ENCODE assay signal across 1 cellular context in the genomic region with DNA sequence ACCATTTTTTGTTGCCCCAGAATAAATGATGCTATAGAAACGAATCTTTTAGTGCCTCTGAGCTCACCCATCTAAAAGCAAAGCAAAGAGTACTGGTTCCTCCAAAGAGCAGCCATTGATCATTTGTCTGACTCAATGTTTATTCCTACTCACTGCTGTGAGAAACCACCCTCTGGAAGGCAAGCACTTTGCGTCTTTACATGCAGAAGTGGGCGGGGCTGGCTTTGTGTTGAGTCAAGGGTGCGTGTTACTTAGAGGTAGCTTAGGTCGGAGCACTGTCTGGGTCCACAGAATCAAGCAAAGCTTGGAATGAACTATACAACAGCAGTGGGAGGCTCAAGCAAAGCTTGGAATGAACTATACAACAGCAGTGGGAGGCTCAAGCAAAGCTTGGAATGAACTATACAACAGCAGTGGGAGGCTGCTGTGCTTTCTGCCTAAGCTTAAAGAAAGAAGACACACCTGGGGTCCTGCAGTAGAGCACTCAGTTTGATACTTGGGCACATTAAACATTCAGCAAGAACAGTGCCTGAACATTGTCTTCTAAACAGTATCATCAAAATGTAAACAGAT.
TF ChIP-seq lines count a peak whose summit lies in the region.

No MANE protein-coding gene starts in this region.

TF ChIP-seq in WTC11, 78 proteins besides CTCF, POLR2A, EP300 and RAD21 (continued from another document):
- TF ChIP-seq, protein P1, sequence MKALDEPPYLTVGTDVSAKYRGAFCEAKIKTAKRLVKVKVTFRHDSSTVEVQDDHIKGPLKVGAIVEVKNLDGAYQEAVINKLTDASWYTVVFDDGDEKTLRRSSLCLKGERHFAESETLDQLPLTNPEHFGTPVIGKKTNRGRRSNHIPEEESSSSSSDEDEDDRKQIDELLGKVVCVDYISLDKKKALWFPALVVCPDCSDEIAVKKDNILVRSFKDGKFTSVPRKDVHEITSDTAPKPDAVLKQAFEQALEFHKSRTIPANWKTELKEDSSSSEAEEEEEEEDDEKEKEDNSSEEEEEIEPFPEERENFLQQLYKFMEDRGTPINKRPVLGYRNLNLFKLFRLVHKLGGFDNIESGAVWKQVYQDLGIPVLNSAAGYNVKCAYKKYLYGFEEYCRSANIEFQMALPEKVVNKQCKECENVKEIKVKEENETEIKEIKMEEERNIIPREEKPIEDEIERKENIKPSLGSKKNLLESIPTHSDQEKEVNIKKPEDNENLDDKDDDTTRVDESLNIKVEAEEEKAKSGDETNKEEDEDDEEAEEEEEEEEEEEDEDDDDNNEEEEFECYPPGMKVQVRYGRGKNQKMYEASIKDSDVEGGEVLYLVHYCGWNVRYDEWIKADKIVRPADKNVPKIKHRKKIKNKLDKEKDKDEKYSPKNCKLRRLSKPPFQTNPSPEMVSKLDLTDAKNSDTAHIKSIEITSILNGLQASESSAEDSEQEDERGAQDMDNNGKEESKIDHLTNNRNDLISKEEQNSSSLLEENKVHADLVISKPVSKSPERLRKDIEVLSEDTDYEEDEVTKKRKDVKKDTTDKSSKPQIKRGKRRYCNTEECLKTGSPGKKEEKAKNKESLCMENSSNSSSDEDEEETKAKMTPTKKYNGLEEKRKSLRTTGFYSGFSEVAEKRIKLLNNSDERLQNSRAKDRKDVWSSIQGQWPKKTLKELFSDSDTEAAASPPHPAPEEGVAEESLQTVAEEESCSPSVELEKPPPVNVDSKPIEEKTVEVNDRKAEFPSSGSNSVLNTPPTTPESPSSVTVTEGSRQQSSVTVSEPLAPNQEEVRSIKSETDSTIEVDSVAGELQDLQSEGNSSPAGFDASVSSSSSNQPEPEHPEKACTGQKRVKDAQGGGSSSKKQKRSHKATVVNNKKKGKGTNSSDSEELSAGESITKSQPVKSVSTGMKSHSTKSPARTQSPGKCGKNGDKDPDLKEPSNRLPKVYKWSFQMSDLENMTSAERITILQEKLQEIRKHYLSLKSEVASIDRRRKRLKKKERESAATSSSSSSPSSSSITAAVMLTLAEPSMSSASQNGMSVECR (CRISPR knock-in tag; IDR thresholded peaks at IDR 0.05; ENCODE audit: borderline replicate concordance) = no peak
- TF ChIP-seq, protein P2, sequence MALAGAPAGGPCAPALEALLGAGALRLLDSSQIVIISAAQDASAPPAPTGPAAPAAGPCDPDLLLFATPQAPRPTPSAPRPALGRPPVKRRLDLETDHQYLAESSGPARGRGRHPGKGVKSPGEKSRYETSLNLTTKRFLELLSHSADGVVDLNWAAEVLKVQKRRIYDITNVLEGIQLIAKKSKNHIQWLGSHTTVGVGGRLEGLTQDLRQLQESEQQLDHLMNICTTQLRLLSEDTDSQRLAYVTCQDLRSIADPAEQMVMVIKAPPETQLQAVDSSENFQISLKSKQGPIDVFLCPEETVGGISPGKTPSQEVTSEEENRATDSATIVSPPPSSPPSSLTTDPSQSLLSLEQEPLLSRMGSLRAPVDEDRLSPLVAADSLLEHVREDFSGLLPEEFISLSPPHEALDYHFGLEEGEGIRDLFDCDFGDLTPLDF (CRISPR knock-in tag; IDR thresholded peaks at IDR 0.05) = no peak
- TF ChIP-seq NR1H2 (CRISPR knock-in tag; IDR thresholded peaks at IDR 0.05) = no peak
- no peak for TF ChIP-seq ATF1 (CRISPR knock-in tag; IDR thresholded peaks at IDR 0.05)
- no peak for TF ChIP-seq RELA (CRISPR knock-in tag; IDR thresholded peaks at IDR 0.05; ENCODE audit: borderline replicate concordance)
- no peak for TF ChIP-seq NFATC4 (CRISPR knock-in tag; IDR thresholded peaks at IDR 0.05)
- TF ChIP-seq FOXJ3 (CRISPR knock-in tag; IDR thresholded peaks at IDR 0.05; ENCODE audit: borderline replicate concordance) = no peak
- TF ChIP-seq GABPB1 (CRISPR knock-in tag; IDR thresholded peaks at IDR 0.05) = no peak
- no peak for TF ChIP-seq MYBL2 (CRISPR knock-in tag; IDR thresholded peaks at IDR 0.05)
- no peak for TF ChIP-seq GRHL2 (CRISPR knock-in tag; IDR thresholded peaks at IDR 0.05; ENCODE audit: insufficient replicate concordance, severe bottlenecking)
- no peak for TF ChIP-seq NR2C2 (CRISPR knock-in tag; IDR thresholded peaks at IDR 0.05)
